Comparison of ENCODE assay signal across 37 cellular contexts in genomic region chr2:220263300-220263699, GRCh38.
"Had no signal": no experiment of that assay in that cellular context is flagged by ENCODE, and none has a peak within 500 bp of the region (broad histone marks: within the 10 kb centered on the region; RNA-seq: fewer than 3 reads in every experiment).

No MANE protein-coding gene starts in this region.

- H3K27me3 ChIP-seq: ascending aorta, cardiac muscle cell had no signal

- DNase-seq: activated CD4-positive, alpha-beta memory T cell treated with anti-CD3 and anti-CD28 coated beads, Interleukin-2, amount 10 ng/mL, durations not matched to agents 7 days and 5 days; activated CD4-positive, alpha-beta T cell treated with anti-CD3 and anti-CD28 coated beads for 1 hour; activated CD4-positive, alpha-beta T cell treated with anti-CD3 and anti-CD28 coated beads for 36 hours; activated CD4-positive, alpha-beta T cell treated with anti-CD3 and anti-CD28 coated beads for 48 hours; activated CD4-positive, alpha-beta T cell treated with anti-CD3 and anti-CD28 coated beads, Interleukin-2, amount 10 ng/mL, durations not matched to agents 7 days and 5 days; activated CD4-positive, alpha-beta T cell treated with anti-CD3 and anti-CD28 coated beads, Interleukin-2, amount 50 U/mL, for 48 hours; activated CD4-positive, CD25-positive, alpha-beta regulatory T cell; activated CD8-positive, alpha-beta memory T cell treated with anti-CD3 and anti-CD28 coated beads for 24 hours; activated CD8-positive, alpha-beta memory T cell treated with anti-CD3 and anti-CD28 coated beads, Interleukin-2, amount 10 ng/mL, durations not matched to agents 7 days and 5 days; activated CD8-positive, alpha-beta memory T cell treated with anti-CD3 and anti-CD28 coated beads, Interleukin-2, amount 50 U/mL, for 48 hours; activated CD8-positive, alpha-beta T cell treated with anti-CD3 and anti-CD28 coated beads, Interleukin-2, amount 10 ng/mL, durations not matched to agents 7 days and 5 days; activated effector memory CD4-positive, alpha-beta T cell treated with Interleukin-2 at 50 U/mL for 16 hours; activated gamma-delta T cell; activated naive CD4-positive, alpha-beta T cell treated with anti-CD3 and anti-CD28 coated beads, Interleukin-2, amount 10 ng/mL, durations not matched to agents 7 days and 5 days; activated naive CD4-positive, alpha-beta T cell treated with Interleukin-2 at 50 U/mL for 16 hours; activated naive CD8-positive, alpha-beta T cell treated with anti-CD3 and anti-CD28 coated beads, Interleukin-2, amount 10 ng/mL, durations not matched to agents 7 days and 5 days; activated naive CD8-positive, alpha-beta T cell treated with anti-CD3 and anti-CD28 coated beads, Interleukin-2, amount 50 U/mL, for 24 hours; activated T-cell treated with anti-CD3 and anti-CD28 coated beads, Interleukin-2, amount 50 U/mL, for 24 hours; activated T-cell treated with anti-CD3 and anti-CD28 coated beads, Interleukin-2, amount 50 U/mL, for 48 hours; amygdala; anterior cingulate cortex; caudate nucleus; T-helper 1 cell; T-helper 2 cell; T-helper 9 cell; WERI-Rb-1 had no signal

- H3K9me3 Mint-ChIP-seq: activated CD4-positive, alpha-beta memory T cell treated with anti-CD3 and anti-CD28 coated beads, Interleukin-2, amount 10 ng/mL, durations not matched to agents 7 days and 5 days; activated CD4-positive, alpha-beta T cell treated with anti-CD3 and anti-CD28 coated beads, Interleukin-2, amount 10 ng/mL, durations not matched to agents 7 days and 5 days; activated naive CD4-positive, alpha-beta T cell treated with anti-CD3 and anti-CD28 coated beads, Interleukin-2, amount 10 ng/mL, durations not matched to agents 7 days and 5 days; activated naive CD4-positive, alpha-beta T cell treated with anti-CD3 and anti-CD28 coated beads, Interleukin-2, amount 50 U/mL, for 24 hours; activated naive CD8-positive, alpha-beta T cell treated with anti-CD3 and anti-CD28 coated beads, Interleukin-2, amount 50 U/mL, for 24 hours; activated T-cell treated with anti-CD3 and anti-CD28 coated beads, Interleukin-2, amount 50 U/mL, for 24 hours; activated T-helper 2 cell treated with anti-CD3 and anti-CD28 coated beads, Interferon-gamma antibody, Interleukin-2, Interleukin-4, amounts not matched to agents 10 μg/mL and 5 μg/mL and 100 μg/mL, durations not matched to agents 14 hours and 24 hours and 36 hours; central memory CD8-positive, alpha-beta T cell; T-helper 1 cell treated with Interleukin-12 subunit alpha and Interleukin-12 subunit beta and Interleukin-4 antibody, amounts not matched to agents 30 μg/mL and 1 μg/mL, for 36 hours; T-helper 2 cell treated with Interferon-gamma antibody and Interleukin-4, amounts not matched to agents 5 μg/mL and 100 μg/mL, for 36 hours had no signal

- H3K4me3 ChIP-seq: ascending aorta, cardiac muscle cell had no signal

- H3K27ac Mint-ChIP-seq: activated CD4-positive, alpha-beta memory T cell treated with anti-CD3 and anti-CD28 coated beads, Interleukin-2, amount 10 ng/mL, durations not matched to agents 7 days and 5 days; activated CD4-positive, alpha-beta T cell treated with anti-CD3 and anti-CD28 coated beads for 36 hours; activated CD4-positive, alpha-beta T cell treated with anti-CD3 and anti-CD28 coated beads, Interleukin-2, amount 10 ng/mL, durations not matched to agents 7 days and 5 days; activated CD8-positive, alpha-beta memory T cell treated with anti-CD3 and anti-CD28 coated beads, Interleukin-2, amount 10 ng/mL, durations not matched to agents 7 days and 5 days; activated CD8-positive, alpha-beta T cell treated with anti-CD3 and anti-CD28 coated beads, Interleukin-2, amount 10 ng/mL, durations not matched to agents 7 days and 5 days; activated naive CD4-positive, alpha-beta T cell treated with anti-CD3 and anti-CD28 coated beads, Interleukin-2, amount 10 ng/mL, durations not matched to agents 7 days and 5 days; activated naive CD4-positive, alpha-beta T cell treated with anti-CD3 and anti-CD28 coated beads, Interleukin-2, amount 50 U/mL, for 24 hours; activated naive CD8-positive, alpha-beta T cell; activated naive CD8-positive, alpha-beta T cell treated with anti-CD3 and anti-CD28 coated beads, Interleukin-2, amount 10 ng/mL, durations not matched to agents 7 days and 5 days; activated naive CD8-positive, alpha-beta T cell treated with anti-CD3 and anti-CD28 coated beads, Interleukin-2, amount 50 U/mL, for 24 hours; activated T-cell treated with anti-CD3 and anti-CD28 coated beads, Interleukin-2, amount 50 U/mL, for 24 hours; activated T-helper 2 cell treated with anti-CD3 and anti-CD28 coated beads, Interferon-gamma antibody, Interleukin-2, Interleukin-4, amounts not matched to agents 10 μg/mL and 5 μg/mL and 100 μg/mL, durations not matched to agents 14 hours and 24 hours and 36 hours; brain; T-helper 1 cell treated with Interleukin-12 subunit alpha and Interleukin-12 subunit beta and Interleukin-4 antibody, amounts not matched to agents 30 μg/mL and 1 μg/mL, for 36 hours; T-helper 2 cell treated with Interferon-gamma antibody and Interleukin-4, amounts not matched to agents 5 μg/mL and 100 μg/mL, for 36 hours; WTC11 had no signal

- H3K4me1 ChIP-seq: ascending aorta had no signal

- H3K27ac ChIP-seq: ascending aorta, cardiac muscle cell, WERI-Rb-1 had no signal

- ATAC-seq: activated CD4-positive, alpha-beta T cell treated with anti-CD3 and anti-CD28 coated beads for 36 hours; activated CD4-positive, CD25-positive, alpha-beta regulatory T cell treated with anti-CD3 and anti-CD28 coated beads, Interleukin-2, amount 50 U/mL, for 24 hours; activated CD8-positive, alpha-beta memory T cell treated with anti-CD3 and anti-CD28 coated beads, Interleukin-2, amount 10 ng/mL, durations not matched to agents 7 days and 5 days; activated CD8-positive, alpha-beta T cell treated with anti-CD3 and anti-CD28 coated beads, Interleukin-2, amount 10 ng/mL, durations not matched to agents 7 days and 5 days; activated naive CD8-positive, alpha-beta T cell treated with anti-CD3 and anti-CD28 coated beads, Interleukin-2, amount 50 U/mL, for 24 hours; WTC11 had no signal

- H3K9me3 ChIP-seq: ascending aorta had no signal

- H3K4me1 Mint-ChIP-seq: activated CD4-positive, alpha-beta memory T cell treated with anti-CD3 and anti-CD28 coated beads, Interleukin-2, amount 10 ng/mL, durations not matched to agents 7 days and 5 days; activated CD4-positive, alpha-beta T cell treated with anti-CD3 and anti-CD28 coated beads for 36 hours; activated CD4-positive, alpha-beta T cell treated with anti-CD3 and anti-CD28 coated beads, Interleukin-2, amount 10 ng/mL, durations not matched to agents 7 days and 5 days; activated CD8-positive, alpha-beta memory T cell treated with anti-CD3 and anti-CD28 coated beads, Interleukin-2, amount 10 ng/mL, durations not matched to agents 7 days and 5 days; activated naive CD4-positive, alpha-beta T cell treated with anti-CD3 and anti-CD28 coated beads, Interleukin-2, amount 10 ng/mL, durations not matched to agents 7 days and 5 days; activated naive CD4-positive, alpha-beta T cell treated with anti-CD3 and anti-CD28 coated beads, Interleukin-2, amount 50 U/mL, for 24 hours; activated naive CD8-positive, alpha-beta T cell treated with anti-CD3 and anti-CD28 coated beads, Interleukin-2, amount 10 ng/mL, durations not matched to agents 7 days and 5 days; activated naive CD8-positive, alpha-beta T cell treated with anti-CD3 and anti-CD28 coated beads, Interleukin-2, amount 50 U/mL, for 24 hours; central memory CD8-positive, alpha-beta T cell had no signal

- H3K36me3 Mint-ChIP-seq: activated CD8-positive, alpha-beta memory T cell treated with anti-CD3 and anti-CD28 coated beads, Interleukin-2, amount 10 ng/mL, durations not matched to agents 7 days and 5 days; activated naive CD4-positive, alpha-beta T cell treated with anti-CD3 and anti-CD28 coated beads, Interleukin-2, amount 10 ng/mL, durations not matched to agents 7 days and 5 days; activated naive CD4-positive, alpha-beta T cell treated with anti-CD3 and anti-CD28 coated beads, Interleukin-2, amount 50 U/mL, for 24 hours; activated naive CD8-positive, alpha-beta T cell; activated naive CD8-positive, alpha-beta T cell treated with anti-CD3 and anti-CD28 coated beads, Interleukin-2, amount 10 ng/mL, durations not matched to agents 7 days and 5 days; brain had no signal

- H3K4me3 Mint-ChIP-seq: activated CD4-positive, alpha-beta memory T cell treated with anti-CD3 and anti-CD28 coated beads, Interleukin-2, amount 10 ng/mL, durations not matched to agents 7 days and 5 days; activated CD4-positive, alpha-beta T cell treated with anti-CD3 and anti-CD28 coated beads for 36 hours; activated CD4-positive, alpha-beta T cell treated with anti-CD3 and anti-CD28 coated beads, Interleukin-2, amount 10 ng/mL, durations not matched to agents 7 days and 5 days; activated CD8-positive, alpha-beta memory T cell treated with anti-CD3 and anti-CD28 coated beads, Interleukin-2, amount 10 ng/mL, durations not matched to agents 7 days and 5 days; activated CD8-positive, alpha-beta T cell treated with anti-CD3 and anti-CD28 coated beads, Interleukin-2, amount 10 ng/mL, durations not matched to agents 7 days and 5 days; activated naive CD4-positive, alpha-beta T cell treated with anti-CD3 and anti-CD28 coated beads, Interleukin-2, amount 10 ng/mL, durations not matched to agents 7 days and 5 days; activated naive CD4-positive, alpha-beta T cell treated with anti-CD3 and anti-CD28 coated beads, Interleukin-2, amount 50 U/mL, for 24 hours; activated naive CD8-positive, alpha-beta T cell; activated naive CD8-positive, alpha-beta T cell treated with anti-CD3 and anti-CD28 coated beads, Interleukin-2, amount 10 ng/mL, durations not matched to agents 7 days and 5 days; activated naive CD8-positive, alpha-beta T cell treated with anti-CD3 and anti-CD28 coated beads, Interleukin-2, amount 50 U/mL, for 24 hours; activated T-cell treated with anti-CD3 and anti-CD28 coated beads, Interleukin-2, amount 50 U/mL, for 24 hours; brain; central memory CD8-positive, alpha-beta T cell; T-helper 1 cell treated with Interleukin-12 subunit alpha and Interleukin-12 subunit beta and Interleukin-4 antibody, amounts not matched to agents 30 μg/mL and 1 μg/mL, for 36 hours; T-helper 2 cell treated with Interferon-gamma antibody and Interleukin-4, amounts not matched to agents 5 μg/mL and 100 μg/mL, for 36 hours; WTC11 had no signal

- H3K36me3 ChIP-seq: ascending aorta, cardiac muscle cell, WERI-Rb-1 had no signal

- H3K27me3 Mint-ChIP-seq: activated CD4-positive, alpha-beta memory T cell treated with anti-CD3 and anti-CD28 coated beads, Interleukin-2, amount 10 ng/mL, durations not matched to agents 7 days and 5 days; activated CD4-positive, alpha-beta T cell treated with anti-CD3 and anti-CD28 coated beads for 36 hours; activated CD4-positive, alpha-beta T cell treated with anti-CD3 and anti-CD28 coated beads, Interleukin-2, amount 10 ng/mL, durations not matched to agents 7 days and 5 days; activated CD8-positive, alpha-beta memory T cell treated with anti-CD3 and anti-CD28 coated beads, Interleukin-2, amount 10 ng/mL, durations not matched to agents 7 days and 5 days; activated naive CD4-positive, alpha-beta T cell treated with anti-CD3 and anti-CD28 coated beads, Interleukin-2, amount 10 ng/mL, durations not matched to agents 7 days and 5 days; activated naive CD4-positive, alpha-beta T cell treated with anti-CD3 and anti-CD28 coated beads, Interleukin-2, amount 50 U/mL, for 24 hours; activated naive CD8-positive, alpha-beta T cell; activated naive CD8-positive, alpha-beta T cell treated with anti-CD3 and anti-CD28 coated beads, Interleukin-2, amount 10 ng/mL, durations not matched to agents 7 days and 5 days; activated naive CD8-positive, alpha-beta T cell treated with anti-CD3 and anti-CD28 coated beads, Interleukin-2, amount 50 U/mL, for 24 hours; activated T-cell treated with anti-CD3 and anti-CD28 coated beads, Interleukin-2, amount 50 U/mL, for 24 hours; brain; central memory CD8-positive, alpha-beta T cell had no signal
